ENCODE assay signal across 9 cellular contexts in genomic region chr17:78387982-78388941, GRCh38. TPM values are rescaled to one million over a fixed set of nuclear protein-coding genes. Genes with fewer than 3 reads are reported as not detected.
DNase-seq lines count a peak whose midpoint lies in the region; ATAC-seq and TF ChIP-seq lines count a peak whose summit lies in the region.
"Had no signal": no experiment of that assay in that cellular context is flagged by ENCODE, and none has a peak within 500 bp of the region (broad histone marks: within the 10 kb centered on the region; RNA-seq: fewer than 3 reads in every experiment).

No MANE protein-coding gene starts in this region.

- peaks cover 99% of the 10 kb centered on the region for H4K20me1 ChIP-seq in BLaER1

- H3K27ac Mint-ChIP-seq in IgD-negative memory B cell: peak overlapping the region; percentile 4 to 67 (median 62)

- no peaks in the 10 kb centered on the region for H3K27me3 ChIP-seq in BLaER1
- H3K27me3 ChIP-seq: ovary had no signal

- H3K4me1 Mint-ChIP-seq in IgD-negative memory B cell: peaks cover 45 to 56% (median 47%) of the 10 kb centered on the region in 3 donors

- TF ChIP-seq CTCF in mucosa of descending colon (IDR thresholded peaks at IDR 0.05): no peak

- H3K27ac ChIP-seq in BLaER1 (peak overlapping the region; percentile 57), angular gyrus (ENCODE audit: low read depth, low read length) (peak overlapping the region; percentile 52)
- H3K27ac ChIP-seq: ovary had no signal

- H3K9me3 ChIP-seq in BLaER1 (no peaks in the 10 kb centered on the region), mucosa of descending colon (no peaks in the 10 kb centered on the region)
- H3K9me3 ChIP-seq: ovary had no signal

- intact Hi-C loops in mucosa of descending colon (cut with DNase I, micrococcal nuclease): no loop called here

- H3K4me1 ChIP-seq in BLaER1 (peaks cover 82% of the 10 kb centered on the region), mucosa of descending colon (ENCODE audit: low read depth) (peaks cover 33% of the 10 kb centered on the region)

- peak overlapping the region in 3 of 4 donors; percentile 19 to 67 (median 59) for H3K4me3 Mint-ChIP-seq in IgD-negative memory B cell

- DNase-seq in mucosa of descending colon (peak in 1 of 3 donors; percentile 21), 8988T (no peak)

- H3K4me3 ChIP-seq in BLaER1: no peak overlapping the region
- H3K4me3 ChIP-seq in mucosa of descending colon: no peak overlapping the region
- H3K4me3 ChIP-seq: ovary had no signal

- H3K36me3 ChIP-seq in BLaER1 (peaks cover 32% of the 10 kb centered on the region), mucosa of descending colon (ENCODE audit: low read depth) (no peaks in the 10 kb centered on the region)
- H3K36me3 ChIP-seq: ovary had no signal

- no peaks in the 10 kb centered on the region for H3K9me3 Mint-ChIP-seq in IgD-negative memory B cell

- no peaks in the 10 kb centered on the region for H3K27me3 Mint-ChIP-seq in IgD-negative memory B cell

- H3K36me3 Mint-ChIP-seq in IgD-negative memory B cell: peaks cover 3% of the 10 kb centered on the region

- no peak overlapping the region for H3K9ac ChIP-seq in BLaER1

- peak; percentile 24 for ATAC-seq in mucosa of descending colon
- ATAC-seq in GM18858 (IDR thresholded peaks at IDR 0.05; ENCODE audit: unreplicated experiment): no peak
- no peak for ATAC-seq in GM18502 (IDR thresholded peaks at IDR 0.05; ENCODE audit: poor library complexity, unreplicated experiment)
- no peak for ATAC-seq in GM18498 (IDR thresholded peaks at IDR 0.05; ENCODE audit: unreplicated experiment)

- peak overlapping the region; percentile 86 for H3K4me2 ChIP-seq in BLaER1

RNA-seq across cellular contexts. Expression of gene PGS1, which starts 9.8 kb away (rescaled TPM):
- polyA plus RNA-seq in IgD-negative memory B cell: 49.7 TPM
- total RNA-seq in mucosa of descending colon: 10 to 100 TPM; 36.2 to 54.3 (median 48.8) TPM

RNA-seq across cellular contexts. Expression of gene SOCS3, which starts 28.4 kb away (rescaled TPM):
- 17.3 TPM for polyA plus RNA-seq in IgD-negative memory B cell
- total RNA-seq in mucosa of descending colon: 10 to 100 TPM; 21.9 to 41.3 (median 23.2) TPM
